22 cellular contexts compared by ENCODE assay signal in genomic region chr1:37825508-37825907, GRCh38. TPM values are rescaled to one million over a fixed set of nuclear protein-coding genes. Genes with fewer than 3 reads are reported as not detected.
DNase-seq lines count a peak whose midpoint lies in the region; ATAC-seq and TF ChIP-seq lines count a peak whose summit lies in the region.
"Had no signal": no experiment of that assay in that cellular context is flagged by ENCODE, and none has a peak within 500 bp of the region (broad histone marks: within the 10 kb centered on the region; RNA-seq: fewer than 3 reads in every experiment).

No MANE protein-coding gene starts in this region.

- TF ChIP-seq POLR2A in testis (IDR thresholded peaks at IDR 0.05): no peak

- H3K27ac Mint-ChIP-seq in activated CD4-positive, alpha-beta T cell treated with anti-CD3 and anti-CD28 coated beads, Interleukin-2, amount 10 ng/mL, durations not matched to agents 24 days and 14 days: peak overlapping the region; percentile 39
- peak overlapping the region; percentile 86 for H3K27ac Mint-ChIP-seq in activated T-helper 17 cell treated with anti-CD3 and anti-CD28 coated beads, Interleukin-2, amount 50 U/mL, for 72 hours
- H3K27ac Mint-ChIP-seq in naive B cell: peak overlapping the region in 4 of 6 donors; percentile 32 to 67 (median 56)
- H3K27ac Mint-ChIP-seq: endodermal cell had no signal

- H4K20me1 ChIP-seq in osteoblast (ENCODE audit: insufficient read depth, low read length): peaks cover 4% of the 10 kb centered on the region

- H3K36me3 ChIP-seq in HEK293 (ENCODE audit: control insufficient read depth in 2 of 2, insufficient read depth in 1 of 2, low read length in 2 of 2) (peaks cover 28 to 80% of the 10 kb centered on the region in 2 experiments), osteoblast (ENCODE audit: insufficient read depth, low read length) (peaks cover 22% of the 10 kb centered on the region), testis (ENCODE audit: low read depth, missing control alignments) (no peaks in the 10 kb centered on the region)

- H2AFZ ChIP-seq in osteoblast (ENCODE audit: low read length): no peak overlapping the region

- H3K4me2 ChIP-seq in osteoblast (ENCODE audit: insufficient read depth, low read length): no peak overlapping the region

- no peaks in the 10 kb centered on the region for H3K79me2 ChIP-seq in osteoblast (ENCODE audit: insufficient read depth, low read length)

- H3K27me3 ChIP-seq in osteoblast (ENCODE audit: insufficient read depth, low read length) (no peaks in the 10 kb centered on the region), testis (no peaks in the 10 kb centered on the region)
- H3K27me3 ChIP-seq: transverse colon had no signal

- no peaks in the 10 kb centered on the region for H3K27me3 Mint-ChIP-seq in activated CD4-positive, alpha-beta T cell treated with anti-CD3 and anti-CD28 coated beads, Interleukin-2, amount 10 ng/mL, durations not matched to agents 24 days and 14 days
- no peaks in the 10 kb centered on the region for H3K27me3 Mint-ChIP-seq in activated T-helper 17 cell treated with anti-CD3 and anti-CD28 coated beads, Interleukin-2, amount 50 U/mL, for 72 hours
- H3K27me3 Mint-ChIP-seq in naive B cell: no peaks in the 10 kb centered on the region
- H3K27me3 Mint-ChIP-seq: B cell had no signal

- H3K4me3 ChIP-seq in HEK293 (ENCODE audit: low read depth, low read length) (no peak overlapping the region), osteoblast (ENCODE audit: insufficient read depth, low read length) (no peak overlapping the region), testis (no peak overlapping the region)
- H3K4me3 ChIP-seq: transverse colon had no signal

- H3K4me1 Mint-ChIP-seq in activated CD4-positive, alpha-beta T cell treated with anti-CD3 and anti-CD28 coated beads, Interleukin-2, amount 10 ng/mL, durations not matched to agents 24 days and 14 days: peaks cover 9% of the 10 kb centered on the region
- peaks cover 4% of the 10 kb centered on the region for H3K4me1 Mint-ChIP-seq in activated T-helper 17 cell treated with anti-CD3 and anti-CD28 coated beads, Interleukin-2, amount 50 U/mL, for 72 hours
- peaks cover 10 to 15% (median 12%) of the 10 kb centered on the region in 3 donors for H3K4me1 Mint-ChIP-seq in naive B cell
- H3K4me1 Mint-ChIP-seq: endodermal cell had no signal

- H3K27ac ChIP-seq in HEK293 (ENCODE audit: extremely low read depth, low read depth, low read length) (no peak overlapping the region), osteoblast (ENCODE audit: low read depth, low read length) (no peak overlapping the region), testis (no peak overlapping the region)
- H3K27ac ChIP-seq: transverse colon had no signal

- H3K9me3 ChIP-seq in HEK293 (ENCODE audit: control insufficient read depth, insufficient read depth, low read depth, low read length): no peaks in the 10 kb centered on the region
- no peaks in the 10 kb centered on the region for H3K9me3 ChIP-seq in osteoblast (ENCODE audit: low read depth, low read length)
- H3K9me3 ChIP-seq in testis: no peaks in the 10 kb centered on the region
- H3K9me3 ChIP-seq: transverse colon had no signal

- CTCF ChIA-PET in HEK293 (lab: Yijun Ruan, JAX): interaction anchor here (0.6 to 0.7 kb wide), 3 partner anchors 9 to 34 kb away, joined by 3 read pairs; partner anchors contain the start of gene MTF1

- H3K36me3 Mint-ChIP-seq in activated CD4-positive, alpha-beta T cell treated with anti-CD3 and anti-CD28 coated beads, Interleukin-2, amount 10 ng/mL, durations not matched to agents 24 days and 14 days (ENCODE audit: low read depth): peaks cover 53% of the 10 kb centered on the region
- H3K36me3 Mint-ChIP-seq in activated T-helper 17 cell treated with anti-CD3 and anti-CD28 coated beads, Interleukin-2, amount 50 U/mL, for 72 hours (ENCODE audit: low read depth): peaks cover 81% of the 10 kb centered on the region
- H3K36me3 Mint-ChIP-seq in naive B cell: peaks cover 19% of the 10 kb centered on the region in 2 donors

- POLR2A ChIA-PET in HEK293 (lab: Yijun Ruan, JAX): no interaction called here

- no peak for ATAC-seq in activated T-helper 17 cell treated with anti-CD3 and anti-CD28 coated beads, Interleukin-2, amount 50 U/mL, for 72 hours (replicated peaks)
- no peak for ATAC-seq in naive B cell (ENCODE audit: low read depth in 2 of 2)
- ATAC-seq: Right ventricle myocardium inferior had no signal

- DNase-seq in activated CD4-positive, alpha-beta T cell treated with anti-CD3 and anti-CD28 coated beads, Interleukin-2, amount 10 ng/mL, durations not matched to agents 24 days and 14 days: no peak
- DNase-seq in activated CD4-positive, alpha-beta T cell treated with anti-CD3 and anti-CD28 coated beads, Interleukin-2, amount 50 U/mL, for 4 hours: no peak
- no peak for DNase-seq in naive B cell
- DNase-seq in osteoblast (ENCODE audit: insufficient read length, low spot score, missing footprints): no peak
- no peak for DNase-seq in testis
- no peak for DNase-seq in NCI-H2171 (lab: John Stamatoyannopoulos, UW)
- DNase-seq: 8988T; activated CD8-positive, alpha-beta memory T cell treated with anti-CD3 and anti-CD28 coated beads for 24 hours; activated effector memory CD4-positive, alpha-beta T cell treated with anti-CD3 and anti-CD28 coated beads, Interleukin-2, amount 50 U/mL, for 16 hours; endodermal cell; head of caudate nucleus; KBM-7; NCI-H1105; NCI-H2081; NCI-H510A treated with DMSO at 0.1 percent for 48 hours; occipital lobe; SW 1271; transverse colon had no signal

- WGBS in testis, 2 donors: 74 to 88% methylated on average over 2 of the region's 2 CpGs

- intact Hi-C loops in activated CD4-positive, alpha-beta T cell treated with anti-CD3 and anti-CD28 coated beads, Interleukin-2, amount 10 ng/mL, durations not matched to agents 24 days and 14 days (cut with micrococcal nuclease): no loop called here
- intact Hi-C loops in testis (cut with DNase I; ENCODE audit: low total_unique reads): no loop called here

- H3K4me1 ChIP-seq in HEK293 (ENCODE audit: control insufficient read depth, insufficient read depth, low read length) (no peaks in the 10 kb centered on the region), osteoblast (ENCODE audit: insufficient read depth, low read length) (no peaks in the 10 kb centered on the region), testis (no peaks in the 10 kb centered on the region)

- H3K9me3 Mint-ChIP-seq in activated CD4-positive, alpha-beta T cell treated with anti-CD3 and anti-CD28 coated beads, Interleukin-2, amount 10 ng/mL, durations not matched to agents 24 days and 14 days: no peaks in the 10 kb centered on the region
- no peaks in the 10 kb centered on the region for H3K9me3 Mint-ChIP-seq in activated T-helper 17 cell treated with anti-CD3 and anti-CD28 coated beads, Interleukin-2, amount 50 U/mL, for 72 hours
- H3K9me3 Mint-ChIP-seq in naive B cell: no peaks in the 10 kb centered on the region
- H3K9me3 Mint-ChIP-seq: endodermal cell had no signal

- H3K4me3 Mint-ChIP-seq in activated CD4-positive, alpha-beta T cell treated with anti-CD3 and anti-CD28 coated beads, Interleukin-2, amount 10 ng/mL, durations not matched to agents 24 days and 14 days: no peak overlapping the region
- no peak overlapping the region for H3K4me3 Mint-ChIP-seq in activated T-helper 17 cell treated with anti-CD3 and anti-CD28 coated beads, Interleukin-2, amount 50 U/mL, for 72 hours
- H3K4me3 Mint-ChIP-seq in naive B cell: peak overlapping the region in 1 of 8 donors; percentile 35
- H3K4me3 Mint-ChIP-seq: B cell, endodermal cell had no signal

- TF ChIP-seq CTCF in HEK293 (tag by site-specific recombination; IDR thresholded peaks at IDR 0.05) (no peak), osteoblast (IDR thresholded peaks at IDR 0.05; ENCODE audit: extremely low read depth, low read depth, low read length) (no peak), testis (IDR thresholded peaks at IDR 0.05) (no peak)

TF ChIP-seq in HEK293, 187 proteins besides CTCF, POLR2A, EP300 and RAD21 (continues in another document):
- TF ChIP-seq ZNF10 (tag by site-specific recombination; IDR thresholded peaks at IDR 0.05): no peak
- TF ChIP-seq ZBTB20 (tag by site-specific recombination; IDR thresholded peaks at IDR 0.05): no peak
- no peak for TF ChIP-seq MZF1 (tag by site-specific recombination; IDR thresholded peaks at IDR 0.05; ENCODE audit: borderline replicate concordance)
- TF ChIP-seq ZNF266 (tag by site-specific recombination; IDR thresholded peaks at IDR 0.05; ENCODE audit: low read depth): no peak

RNA-seq across cellular contexts. Expression of gene YRDC, which starts 17.5 kb away (rescaled TPM):
- 69.9 and 76.1 TPM in 2 replicates for total RNA-seq in activated CD4-positive, alpha-beta T cell treated with anti-CD3 and anti-CD28 coated beads, Interleukin-2, amount 10 ng/mL, durations not matched to agents 24 days and 14 days
- total RNA-seq in activated T-helper 17 cell treated with anti-CD3 and anti-CD28 coated beads, Interleukin-2, amount 50 U/mL, for 72 hours: 10 to 100 TPM; 20.1 to 48.3 TPM
- polyA plus RNA-seq in naive B cell (ENCODE audit: low read depth in 6 of 6): 10 to 100 TPM; 21.3 to 52.0 (median 29.6) TPM
- 8.3 and 8.5 TPM in 2 replicates for total RNA-seq in osteoblast
- total RNA-seq in testis: 10 to 100 TPM; 42.8 to 46.7 TPM
- 39.7 TPM for polyA plus RNA-seq in testis (ENCODE audit: insufficient read depth, low read depth, low replicate concordance)

RNA-seq across cellular contexts. Expression of gene C1orf122, which starts 17.9 kb away (rescaled TPM):
- 26.4 and 26.7 TPM in 2 replicates for total RNA-seq in activated CD4-positive, alpha-beta T cell treated with anti-CD3 and anti-CD28 coated beads, Interleukin-2, amount 10 ng/mL, durations not matched to agents 24 days and 14 days
- 10 to 100 TPM; 17.7 to 29.4 TPM for total RNA-seq in activated T-helper 17 cell treated with anti-CD3 and anti-CD28 coated beads, Interleukin-2, amount 50 U/mL, for 72 hours
- polyA plus RNA-seq in naive B cell (ENCODE audit: low read depth in 6 of 6) (10 to 100 TPM; 23.3 to 32.1 (median 26.7) TPM), testis (ENCODE audit: insufficient read depth, low read depth, low replicate concordance) (48.1 TPM)
- total RNA-seq in osteoblast (11.6 and 12.1 TPM in 2 replicates), testis (100 to 1,000 TPM; 147 to 188 TPM)

RNA-seq across cellular contexts. Expression of gene MANEAL, which starts 31.9 kb away (rescaled TPM):
- 2.7 and 3.1 TPM in 2 replicates for total RNA-seq in activated CD4-positive, alpha-beta T cell treated with anti-CD3 and anti-CD28 coated beads, Interleukin-2, amount 10 ng/mL, durations not matched to agents 24 days and 14 days
- total RNA-seq in activated T-helper 17 cell treated with anti-CD3 and anti-CD28 coated beads, Interleukin-2, amount 50 U/mL, for 72 hours: 1 to 10 TPM; 3.0 to 5.2 TPM
- polyA plus RNA-seq in naive B cell (ENCODE audit: low read depth in 6 of 6): 1 to 10 TPM; 1.4 to 4.7 (median 3.0) TPM
- 0.29 and 0.36 TPM in 2 replicates for total RNA-seq in osteoblast
- total RNA-seq in testis: 10 to 100 TPM in 1 of 2 donors, 1 to 10 TPM in 1; 7.9 to 11.0 TPM
- 6.9 TPM for polyA plus RNA-seq in testis (ENCODE audit: insufficient read depth, low read depth, low replicate concordance)

RNA-seq across cellular contexts. Expression of gene MTF1, which starts 33.9 kb away (rescaled TPM):
- total RNA-seq in activated CD4-positive, alpha-beta T cell treated with anti-CD3 and anti-CD28 coated beads, Interleukin-2, amount 10 ng/mL, durations not matched to agents 24 days and 14 days: 31.2 and 31.6 TPM in 2 replicates
- 10 to 100 TPM; 23.5 to 27.2 TPM for total RNA-seq in activated T-helper 17 cell treated with anti-CD3 and anti-CD28 coated beads, Interleukin-2, amount 50 U/mL, for 72 hours
- polyA plus RNA-seq in naive B cell (ENCODE audit: low read depth in 6 of 6) (10 to 100 TPM in 5 of 6 donors, 1 to 10 TPM in 1; 8.7 to 29.9 (median 25.2) TPM), testis (ENCODE audit: insufficient read depth, low read depth, low replicate concordance) (35.9 TPM)
- total RNA-seq in osteoblast (4.1 and 4.3 TPM in 2 replicates), testis (10 to 100 TPM; 12.8 to 16.8 TPM)
